ENCODE assay signal across 22 cellular contexts in genomic region chr3:193947636-193948035, GRCh38.
"Had no signal": no experiment of that assay in that cellular context is flagged by ENCODE, and none has a peak within 500 bp of the region (broad histone marks: within the 10 kb centered on the region; RNA-seq: fewer than 3 reads in every experiment).

No MANE protein-coding gene starts in this region.

- H3K27ac Mint-ChIP-seq: immature natural killer cell; stimulated activated effector memory CD8-positive, alpha-beta T cell treated with anti-CD3 and anti-CD28 coated beads, Interleukin-12 subunit alpha, Interleukin-12 subunit beta, amount 100 ng/mL, for 72 hours; type B pancreatic cell had no signal

- DNase-seq: effector memory CD4-positive, alpha-beta T cell; foreskin fibroblast; glutamatergic neuron; immature natural killer cell; left ventricle myocardium inferior; lower lobe of right lung; naive B cell; occipital lobe; retina; right lobe of liver; stimulated activated CD4-positive, alpha-beta T cell treated with anti-CD3 and anti-CD28 coated beads, Interleukin-4, amount 100 ng/mL, for 1 hour; stimulated activated CD8-positive, alpha-beta memory T cell treated with anti-CD3 and anti-CD28 coated beads, Interleukin-4, amount 100 ng/mL, for 48 hours; stimulated activated naive CD8-positive, alpha-beta T cell treated with anti-CD3 and anti-CD28 coated beads, Interleukin-15, Interleukin-2, amounts not matched to agents 100 U/mL and 50 U/mL, for 24 hours; thyroid gland had no signal

- H3K27me3 ChIP-seq: gastroesophageal sphincter, right lobe of liver, suprapubic skin, thyroid gland, vagina had no signal

- H3K36me3 ChIP-seq: gastroesophageal sphincter, left ventricle myocardium inferior, lower lobe of right lung, prostate gland, right lobe of liver, suprapubic skin, thyroid gland, vagina had no signal

- H3K9me3 Mint-ChIP-seq: immature natural killer cell; naive B cell; stimulated activated effector memory CD8-positive, alpha-beta T cell treated with anti-CD3 and anti-CD28 coated beads, Interleukin-12 subunit alpha, Interleukin-12 subunit beta, amount 100 ng/mL, for 72 hours had no signal

- H3K27ac ChIP-seq: gastroesophageal sphincter, left ventricle myocardium inferior, lower lobe of right lung, parathyroid adenoma, prostate gland, right lobe of liver, suprapubic skin, thyroid gland, vagina had no signal

- H3K4me1 Mint-ChIP-seq: immature natural killer cell; stimulated activated effector memory CD8-positive, alpha-beta T cell treated with anti-CD3 and anti-CD28 coated beads, Interleukin-12 subunit alpha, Interleukin-12 subunit beta, amount 100 ng/mL, for 72 hours had no signal

- H3K4me1 ChIP-seq: gastroesophageal sphincter, left ventricle myocardium inferior, lower lobe of right lung, parathyroid adenoma, right lobe of liver, suprapubic skin, thyroid gland had no signal

- H3K4me3 ChIP-seq: gastroesophageal sphincter, left ventricle myocardium inferior, lower lobe of right lung, prostate gland, right lobe of liver, suprapubic skin, thyroid gland, vagina had no signal

- ATAC-seq: gastroesophageal sphincter; lower lobe of right lung; right lobe of liver; stimulated activated effector memory CD8-positive, alpha-beta T cell treated with anti-CD3 and anti-CD28 coated beads, Interleukin-12 subunit alpha, Interleukin-12 subunit beta, amount 100 ng/mL, for 72 hours; stimulated activated naive CD8-positive, alpha-beta T cell treated with anti-CD3 and anti-CD28 coated beads, Interleukin-15, Interleukin-2, amounts not matched to agents 100 U/mL and 50 U/mL, for 24 hours had no signal

- H3K36me3 Mint-ChIP-seq: immature natural killer cell; naive B cell; stimulated activated effector memory CD8-positive, alpha-beta T cell treated with anti-CD3 and anti-CD28 coated beads, Interleukin-12 subunit alpha, Interleukin-12 subunit beta, amount 100 ng/mL, for 72 hours; type B pancreatic cell had no signal

- H3K9me3 ChIP-seq: gastroesophageal sphincter, left ventricle myocardium inferior, lower lobe of right lung, prostate gland, right lobe of liver, suprapubic skin, thyroid gland, vagina had no signal

- H3K4me3 Mint-ChIP-seq: immature natural killer cell; naive B cell; nephron; stimulated activated effector memory CD8-positive, alpha-beta T cell treated with anti-CD3 and anti-CD28 coated beads, Interleukin-12 subunit alpha, Interleukin-12 subunit beta, amount 100 ng/mL, for 72 hours; type B pancreatic cell had no signal
